In genomic region chr21:37064841-37065240, GRCh38 we compare ENCODE assay signal across 1 cellular context.
TF ChIP-seq lines count a peak whose summit lies in the region.

No MANE protein-coding gene starts in this region.

TF ChIP-seq in WTC11, 78 proteins besides CTCF, POLR2A, EP300 and RAD21 (continued from another document):
- TF ChIP-seq AFF4 (CRISPR knock-in tag; IDR thresholded peaks at IDR 0.05; ENCODE audit: borderline replicate concordance) = no peak
- TF ChIP-seq NR2C2 (CRISPR knock-in tag; IDR thresholded peaks at IDR 0.05) = no peak
- TF ChIP-seq FOXP4 (CRISPR knock-in tag; IDR thresholded peaks at IDR 0.05) = no peak
- TF ChIP-seq STAT6 (CRISPR knock-in tag; conservative IDR thresholded peaks at IDR 0.05; ENCODE audit: low read depth) = no peak
- TF ChIP-seq NR1H2 (CRISPR knock-in tag; IDR thresholded peaks at IDR 0.05) = no peak
- no peak for TF ChIP-seq HMGXB4 (CRISPR knock-in tag; IDR thresholded peaks at IDR 0.05)
- no peak for TF ChIP-seq TCF7 (CRISPR knock-in tag; IDR thresholded peaks at IDR 0.05; ENCODE audit: low read depth)
- TF ChIP-seq NFE2L1 (CRISPR knock-in tag; IDR thresholded peaks at IDR 0.05) = no peak
- TF ChIP-seq TEAD1 (CRISPR knock-in tag; IDR thresholded peaks at IDR 0.05) = no peak
- TF ChIP-seq NFATC4 (CRISPR knock-in tag; IDR thresholded peaks at IDR 0.05) = no peak
- no peak for TF ChIP-seq ZBTB21 (CRISPR knock-in tag; IDR thresholded peaks at IDR 0.05; ENCODE audit: borderline replicate concordance)
- TF ChIP-seq OVOL2 (CRISPR knock-in tag; IDR thresholded peaks at IDR 0.05; ENCODE audit: borderline replicate concordance) = no peak
- TF ChIP-seq JAZF1 (CRISPR knock-in tag; IDR thresholded peaks at IDR 0.05) = no peak
- TF ChIP-seq IRF1 (CRISPR knock-in tag; IDR thresholded peaks at IDR 0.05) = no peak
- TF ChIP-seq USF2 (CRISPR knock-in tag; IDR thresholded peaks at IDR 0.05) = no peak
- no peak for TF ChIP-seq RELA (CRISPR knock-in tag; IDR thresholded peaks at IDR 0.05; ENCODE audit: borderline replicate concordance)
